1 cellular context compared by ENCODE assay signal in genomic region chr2:174573621-174574081, GRCh38.
TF ChIP-seq lines count a peak whose summit lies in the region.

No MANE protein-coding gene starts in this region.

TF ChIP-seq in GM23338, 12 proteins besides CTCF, POLR2A, EP300 and RAD21:
- no peak for TF ChIP-seq ZNF462 (CRISPR knock-in tag; IDR thresholded peaks at IDR 0.05)
